ENCODE assay signal across 18 cellular contexts in genomic region chr13:112655898-112656297, GRCh38. TPM values are rescaled to one million over a fixed set of nuclear protein-coding genes. Genes with fewer than 3 reads are reported as not detected.
DNase-seq lines count a peak whose midpoint lies in the region; ATAC-seq and TF ChIP-seq lines count a peak whose summit lies in the region.
"Had no signal": no experiment of that assay in that cellular context is flagged by ENCODE, and none has a peak within 500 bp of the region (broad histone marks: within the 10 kb centered on the region; RNA-seq: fewer than 3 reads in every experiment).

No MANE protein-coding gene starts in this region.

- H3K36me3 ChIP-seq in heart left ventricle (no peaks in the 10 kb centered on the region), gastroesophageal sphincter (no peaks in the 10 kb centered on the region)
- H3K36me3 ChIP-seq: BE2C had no signal

- ATAC-seq in heart left ventricle (no peak), gastroesophageal sphincter (no peak), HG03139 (IDR thresholded peaks at IDR 0.05; ENCODE audit: unreplicated experiment) (no peak)

- H3K4me1 ChIP-seq in heart left ventricle = peaks cover 0 to 19% (median 6%) of the 10 kb centered on the region in 12 donors
- peaks cover 0 to 27% (median 9%) of the 10 kb centered on the region in 3 donors for H3K4me1 ChIP-seq in gastroesophageal sphincter

- TF ChIP-seq POLR2A in heart left ventricle (IDR thresholded peaks at IDR 0.05) (no peak), gastroesophageal sphincter (IDR thresholded peaks at IDR 0.05) (no peak)

- TF ChIP-seq CTCF in chondrocyte (IDR thresholded peaks at IDR 0.05) (no peak), heart left ventricle (IDR thresholded peaks at IDR 0.05) (no peak), gastroesophageal sphincter (IDR thresholded peaks at IDR 0.05) (no peak)

- DNase-seq in ELF-1 (ENCODE audit: low read depth, low spot score) (peak; percentile 31), OCI-M1 (lab: John Stamatoyannopoulos, UW) (peak; percentile 31), chondrocyte (ENCODE audit: low spot score) (peak; percentile 32), islet precursor cell (peak; percentile 49), NCI-H2081 (lab: John Stamatoyannopoulos, UW) (no peak), heart left ventricle (no peak)
- DNase-seq: ACHN; BE2C; C1 segment of cervical spinal cord; Caco-2; CD4-positive, CD25-positive, alpha-beta regulatory T cell; CD8-positive, alpha-beta memory T cell; GDM1; GM23248; HCEC 1CT; HFFc6 had no signal

- H3K9me3 ChIP-seq in heart left ventricle (no peaks in the 10 kb centered on the region), gastroesophageal sphincter (no peaks in the 10 kb centered on the region)
- H3K9me3 ChIP-seq: BE2C, Caco-2 had no signal

- no peaks in the 10 kb centered on the region for H3K9me3 Mint-ChIP-seq in chondrocyte (ENCODE audit: low read depth)
- H3K9me3 Mint-ChIP-seq: CD8-positive, alpha-beta memory T cell; HFFc6 had no signal

- H3K27ac ChIP-seq in heart left ventricle (no peak overlapping the region), gastroesophageal sphincter (no peak overlapping the region)
- H3K27ac ChIP-seq: GM23248 had no signal

- H3K36me3 Mint-ChIP-seq in chondrocyte (ENCODE audit: low read depth) = no peaks in the 10 kb centered on the region
- H3K36me3 Mint-ChIP-seq: CD4-positive, CD25-positive, alpha-beta regulatory T cell; CD8-positive, alpha-beta memory T cell had no signal

- H3K4me3 Mint-ChIP-seq in chondrocyte (ENCODE audit: unreplicated experiment) = no peak overlapping the region
- H3K4me3 Mint-ChIP-seq: CD4-positive, CD25-positive, alpha-beta regulatory T cell; CD8-positive, alpha-beta memory T cell; HFFc6 had no signal

- H3K27me3 Mint-ChIP-seq in chondrocyte (ENCODE audit: low read depth) = no peaks in the 10 kb centered on the region

- TF ChIP-seq EP300 in gastroesophageal sphincter (IDR thresholded peaks at IDR 0.05) = no peak

- H3K27ac Mint-ChIP-seq in chondrocyte (ENCODE audit: unreplicated experiment) = no peak overlapping the region
- H3K27ac Mint-ChIP-seq: CD4-positive, CD25-positive, alpha-beta regulatory T cell; HFFc6 had no signal

- 57 to 81% (median 63%) methylated on average over 5 of the region's 5 CpGs for WGBS in heart left ventricle, 4 donors
- WGBS in gastroesophageal sphincter (ENCODE audit: low coverage in 1 of 2), 2 donors = 67 to 76% methylated on average over 3 to 5 of the region's 5 CpGs

- peaks cover 36% of the 10 kb centered on the region for H3K4me1 Mint-ChIP-seq in chondrocyte (ENCODE audit: low read depth)
- H3K4me1 Mint-ChIP-seq: CD4-positive, CD25-positive, alpha-beta regulatory T cell; CD8-positive, alpha-beta memory T cell had no signal

- intact Hi-C loops in heart left ventricle (cut with DNase I) = no loop called here

- H3K4me3 ChIP-seq in heart left ventricle = no peak overlapping the region
- H3K4me3 ChIP-seq in gastroesophageal sphincter = no peak overlapping the region
- H3K4me3 ChIP-seq: GM23248 had no signal

- H3K27me3 ChIP-seq in heart left ventricle (no peaks in the 10 kb centered on the region), gastroesophageal sphincter (no peaks in the 10 kb centered on the region)
- H3K27me3 ChIP-seq: BE2C had no signal

RNA-seq across cellular contexts. Expression of gene ATP11A, which starts 33.9 kb away (rescaled TPM):
- 13.1 to 22.2 TPM (median 15.4 TPM) in 3 replicates for total RNA-seq in chondrocyte
- 100 to 1,000 TPM in 5 of 9 donors, 10 to 100 TPM in 4; 51.4 to 146 (median 110) TPM for total RNA-seq in heart left ventricle
- polyA plus RNA-seq in heart left ventricle = 10 to 100 TPM; 20.5 to 91.2 TPM
- 10 to 100 TPM; 12.9 to 21.7 (median 17.1) TPM for total RNA-seq in gastroesophageal sphincter

Comparison
In these comparisons a context has a peak if more than half of its experiments do, and no peak if none do; other contexts are left out.
1. DNase-seq: peak in ELF-1 (single experiment), OCI-M1 (single experiment), chondrocyte (single experiment) and islet precursor cell (single experiment); none in NCI-H2081 (0 of 2) and heart left ventricle (0 of 5).